Comparison of ENCODE assay signal across 22 cellular contexts in genomic region chr6:128929869-128930268, GRCh38. TPM values are rescaled to one million over a fixed set of nuclear protein-coding genes. Genes with fewer than 3 reads are reported as not detected.
A peak's percentile ranks its signal among the peaks of the same experiment; 100 is the strongest.
DNase-seq lines count a peak whose midpoint lies in the region; ATAC-seq and TF ChIP-seq lines count a peak whose summit lies in the region.
"Had no signal": no experiment of that assay in that cellular context is flagged by ENCODE, and none has a peak within 500 bp of the region (broad histone marks: within the 10 kb centered on the region; RNA-seq: fewer than 3 reads in every experiment).

No MANE protein-coding gene starts in this region.

- no peaks in the 10 kb centered on the region; the same call in 1 of the 2 replicates for H3K27me3 Mint-ChIP-seq in WTC11 (ENCODE audit: low read depth)
- H3K27me3 Mint-ChIP-seq: B cell had no signal

- H3K4me1 ChIP-seq in heart right ventricle, result peaks cover 0 to 35% (median 4%) of the 10 kb centered on the region in 9 donors
- no peaks in the 10 kb centered on the region for H3K4me1 ChIP-seq in lower lobe of right lung
- H3K4me1 ChIP-seq: A549 had no signal

- H3K9me3 Mint-ChIP-seq in WTC11, result no peaks in the 10 kb centered on the region
- no peaks in the 10 kb centered on the region for H3K9me3 Mint-ChIP-seq in stimulated activated effector memory CD8-positive, alpha-beta T cell treated with anti-CD3 and anti-CD28 coated beads, Interleukin-12 subunit alpha, Interleukin-12 subunit beta, amount 100 ng/mL, for 72 hours

- POLR2A ChIA-PET in WTC11 (lab: Charles Lee), result no interaction called here

- CTCF ChIA-PET in WTC11 (lab: Charles Lee), result no interaction called here

- H3K27me3 ChIP-seq in heart right ventricle (no peaks in the 10 kb centered on the region), lower lobe of right lung (ENCODE audit: low read depth) (no peaks in the 10 kb centered on the region)

- no peak overlapping the region for H3K4me3 Mint-ChIP-seq in WTC11
- H3K4me3 Mint-ChIP-seq in stimulated activated effector memory CD8-positive, alpha-beta T cell treated with anti-CD3 and anti-CD28 coated beads, Interleukin-12 subunit alpha, Interleukin-12 subunit beta, amount 100 ng/mL, for 72 hours, result no peak overlapping the region
- H3K4me3 Mint-ChIP-seq: B cell had no signal

- WGBS in heart right ventricle, 2 donors, result 53 to 56% methylated on average over 34 of the region's 34 CpGs

- TF ChIP-seq CTCF in heart right ventricle (IDR thresholded peaks at IDR 0.05), result no peak
- no peak for TF ChIP-seq CTCF in WTC11 (IDR thresholded peaks at IDR 0.05)
- TF ChIP-seq CTCF in lower lobe of right lung (IDR thresholded peaks at IDR 0.05), result no peak

- intact Hi-C loops in heart right ventricle (cut with DNase I), result no loop called here
- intact Hi-C loops in cardiac septum (cut with DNase I), result no loop called here
- intact Hi-C loops in lower lobe of right lung (cut with DNase I), result no loop called here

- H3K36me3 ChIP-seq in heart right ventricle (peaks cover 0 to 30% (median 10%) of the 10 kb centered on the region in 9 donors), lower lobe of right lung (no peaks in the 10 kb centered on the region)

- H3K36me3 Mint-ChIP-seq in WTC11, result no peaks in the 10 kb centered on the region
- H3K36me3 Mint-ChIP-seq in stimulated activated effector memory CD8-positive, alpha-beta T cell treated with anti-CD3 and anti-CD28 coated beads, Interleukin-12 subunit alpha, Interleukin-12 subunit beta, amount 100 ng/mL, for 72 hours, result no peaks in the 10 kb centered on the region

- ATAC-seq in heart right ventricle, result peak in 5 of 8 donors; percentile 10 to 75 (median 22)
- peak; percentile 26 for ATAC-seq in WTC11
- ATAC-seq in lower lobe of right lung, result peak in 1 of 2 donors; percentile 15
- peak; percentile 37 for ATAC-seq in stimulated activated effector memory CD8-positive, alpha-beta T cell treated with anti-CD3 and anti-CD28 coated beads, Interleukin-12 subunit alpha, Interleukin-12 subunit beta, amount 100 ng/mL, for 72 hours
- ATAC-seq in HG03565 (IDR thresholded peaks at IDR 0.05; ENCODE audit: unreplicated experiment), result no peak
- ATAC-seq: A549, HCT116 had no signal

- no peaks in the 10 kb centered on the region for H3K9me3 ChIP-seq in heart right ventricle
- H3K9me3 ChIP-seq in lower lobe of right lung, result no peaks in the 10 kb centered on the region
- H3K9me3 ChIP-seq: A549 had no signal

- DNase-seq in heart right ventricle, result peak in 1 of 2 donors; percentile 14
- no peak for DNase-seq in cardiac septum (ENCODE audit: low spot score)
- no peak for DNase-seq in WTC11 (ENCODE audit: low spot score)
- DNase-seq in lower lobe of right lung, result peak; percentile 28
- no peak for DNase-seq in stimulated activated effector memory CD8-positive, alpha-beta T cell treated with anti-CD3 and anti-CD28 coated beads, Interleukin-12 subunit alpha, Interleukin-12 subunit beta, amount 100 ng/mL, for 72 hours (ENCODE audit: low spot score in 2 of 2)
- DNase-seq in OCI-M2 (lab: John Stamatoyannopoulos, UW; ENCODE audit: unreplicated experiment), result no peak
- no peak for DNase-seq in NCI-H2196 (lab: John Stamatoyannopoulos, UW; ENCODE audit: unreplicated experiment)
- DNase-seq: DND-41, GOT3, NCI-H1694, NCI-H2081, NCI-H2171 treated with DMSO at 0.1 percent for 48 hours, NCI-H446 treated with DMSO at 0.1 percent for 48 hours, NCI-H526 treated with DMSO at 0.1 percent for 48 hours, OCI-M1, SHP77 treated with DMSO at 0.1 percent for 48 hours had no signal

- no peaks in the 10 kb centered on the region for H3K4me1 Mint-ChIP-seq in WTC11
- no peaks in the 10 kb centered on the region for H3K4me1 Mint-ChIP-seq in stimulated activated effector memory CD8-positive, alpha-beta T cell treated with anti-CD3 and anti-CD28 coated beads, Interleukin-12 subunit alpha, Interleukin-12 subunit beta, amount 100 ng/mL, for 72 hours
- H3K4me1 Mint-ChIP-seq: B cell had no signal

- no peak overlapping the region for H3K27ac Mint-ChIP-seq in WTC11
- H3K27ac Mint-ChIP-seq in stimulated activated effector memory CD8-positive, alpha-beta T cell treated with anti-CD3 and anti-CD28 coated beads, Interleukin-12 subunit alpha, Interleukin-12 subunit beta, amount 100 ng/mL, for 72 hours, result no peak overlapping the region
- H3K27ac Mint-ChIP-seq: B cell had no signal

- H3K27ac ChIP-seq in heart right ventricle (no peak overlapping the region), lower lobe of right lung (no peak overlapping the region)
- H3K27ac ChIP-seq: A549, KMS-11, SK-N-MC had no signal

- no peak overlapping the region for H3K4me3 ChIP-seq in heart right ventricle
- no peak overlapping the region for H3K4me3 ChIP-seq in lower lobe of right lung
- H3K4me3 ChIP-seq: A549, SK-N-MC had no signal

TF ChIP-seq in WTC11, 78 proteins besides CTCF, POLR2A, EP300 and RAD21:
- no peak for TF ChIP-seq PRDM15 (CRISPR knock-in tag; IDR thresholded peaks at IDR 0.05)
- TF ChIP-seq TEAD1 (CRISPR knock-in tag; IDR thresholded peaks at IDR 0.05), result no peak
- TF ChIP-seq ARID4B (CRISPR knock-in tag; IDR thresholded peaks at IDR 0.05; ENCODE audit: borderline replicate concordance), result no peak

RNA-seq across cellular contexts. Expression of gene LAMA2, which starts 46.9 kb away (rescaled TPM):
- 100 to 1,000 TPM; 144 to 293 (median 251) TPM for total RNA-seq in heart right ventricle
- 10 to 100 TPM; 31.1 to 40.0 TPM for polyA plus RNA-seq in heart right ventricle
- total RNA-seq in cardiac septum, result 344 TPM
- total RNA-seq in WTC11 (2021), result 5.6 to 6.6 TPM (median 6.4 TPM) in 3 replicates
- 49.6 TPM for total RNA-seq in lower lobe of right lung
- total RNA-seq: B cell had no signal
